ENCODE assay signal across 8 cellular contexts in the genomic region with DNA sequence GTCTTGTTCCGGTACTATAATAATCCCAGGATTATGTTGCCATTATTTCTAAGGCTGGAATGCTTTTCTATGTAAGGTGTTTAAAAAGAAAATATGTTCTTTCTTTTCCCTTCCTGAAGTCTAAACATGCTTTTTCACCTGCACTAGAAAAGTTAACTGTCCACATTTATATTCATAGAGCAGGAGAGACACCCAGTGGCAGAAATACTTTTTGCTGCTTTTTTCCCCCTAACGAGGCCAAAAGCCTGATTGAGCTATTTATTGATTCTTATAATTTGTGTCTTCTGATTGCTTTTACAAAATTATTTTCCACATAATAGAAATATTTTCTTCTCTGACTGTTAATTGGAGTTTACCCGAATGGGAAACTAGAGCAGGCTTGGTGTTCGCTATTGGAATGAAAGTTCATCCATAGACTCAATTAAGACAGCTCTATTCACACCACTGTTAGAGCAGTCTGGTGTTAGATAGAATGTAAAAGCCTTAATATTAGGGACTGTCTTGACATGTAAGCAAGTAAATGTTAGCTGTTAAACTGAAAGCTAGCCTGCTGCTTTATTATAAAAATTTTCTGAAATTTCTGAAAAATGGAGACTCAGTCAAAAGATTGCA. TPM values are rescaled to one million over a fixed set of nuclear protein-coding genes. Genes with fewer than 3 reads are reported as not detected.
DNase-seq lines count a peak whose midpoint lies in the region; ATAC-seq lines count a peak whose summit lies in the region.

No MANE protein-coding gene starts in this region.

- H2AK5ac ChIP-seq in mesendoderm (ENCODE audit: low read length), result no peak overlapping the region

- H3K27ac ChIP-seq in mesendoderm (ENCODE audit: low read depth, low read length), result no peak overlapping the region

- H3K4me3 ChIP-seq in mesendoderm (ENCODE audit: low read length), result no peak overlapping the region

- no peaks in the 10 kb centered on the region for H3K36me3 ChIP-seq in mesendoderm (ENCODE audit: control insufficient read depth, insufficient read depth, low read length)

- ATAC-seq in GM21786 (IDR thresholded peaks at IDR 0.05; ENCODE audit: unreplicated experiment) (peak; percentile 65), GM19023 (IDR thresholded peaks at IDR 0.05; ENCODE audit: unreplicated experiment) (no peak), HG02884 (IDR thresholded peaks at IDR 0.05; ENCODE audit: unreplicated experiment) (no peak)
- peak; percentile 32 for ATAC-seq in central memory CD8-positive, alpha-beta T cell (replicated peaks; ENCODE audit: extremely low read depth, poor library complexity, severe bottlenecking)

- H4K8ac ChIP-seq in mesendoderm (ENCODE audit: low read depth, low read length), result no peak overlapping the region

- H2BK120ac ChIP-seq in mesendoderm (ENCODE audit: low read depth, low read length), result no peak overlapping the region

- H3K79me2 ChIP-seq in mesendoderm (ENCODE audit: control insufficient read depth, insufficient read depth, low read length), result no peaks in the 10 kb centered on the region

- H3K27ac Mint-ChIP-seq in activated naive CD4-positive, alpha-beta T cell treated with anti-CD3 and anti-CD28 coated beads for 36 hours, result no peak overlapping the region
- no peak overlapping the region for H3K27ac Mint-ChIP-seq in central memory CD8-positive, alpha-beta T cell (ENCODE audit: low read depth)

- H3K18ac ChIP-seq in mesendoderm (ENCODE audit: low read length), result no peak overlapping the region

- intact Hi-C loops in activated naive CD4-positive, alpha-beta T cell treated with anti-CD3 and anti-CD28 coated beads for 36 hours (cut with micrococcal nuclease), result loop anchor here (1.0 to 2.0 kb wide), 4 partner anchors 93 to 787 kb away; no protein-coding TSS in a partner anchor

- peak; percentile 43 for DNase-seq in activated naive CD4-positive, alpha-beta T cell treated with anti-CD3 and anti-CD28 coated beads for 36 hours
- DNase-seq in activated naive CD4-positive, alpha-beta T cell treated with Interleukin-2 at 50 U/mL for 16 hours, result no peak
- peak; percentile 16 for DNase-seq in NCI-H345 treated with DMSO at 0.1 percent for 48 hours (lab: John Stamatoyannopoulos, UW; ENCODE audit: unreplicated experiment)
- no peak for DNase-seq in central memory CD8-positive, alpha-beta T cell (ENCODE audit: low spot score in 2 of 2)
- peak; percentile 16 for DNase-seq in mesendoderm

- no peak overlapping the region for H3K4ac ChIP-seq in mesendoderm (ENCODE audit: low read depth, low read length)

- H3K9ac ChIP-seq in mesendoderm (ENCODE audit: low read length), result no peak overlapping the region

- no CpG with 5 or more reads among the region's 4 CpGs for WGBS in mesendoderm (ENCODE audit: extremely low coverage, insufficient coverage, low lambda C conversion rate)

- H3K4me1 ChIP-seq in mesendoderm (ENCODE audit: control insufficient read depth, low read depth, low read length), result no peaks in the 10 kb centered on the region

- H3K27me3 ChIP-seq in mesendoderm (ENCODE audit: insufficient read depth, low read length, poor library complexity), result no peaks in the 10 kb centered on the region

- H3K79me1 ChIP-seq in mesendoderm (ENCODE audit: low read length), result no peaks in the 10 kb centered on the region

- no peak overlapping the region for H3K23ac ChIP-seq in mesendoderm (ENCODE audit: low read length)

- CTCF ChIA-PET in activated naive CD4-positive, alpha-beta T cell treated with anti-CD3 and anti-CD28 coated beads for 36 hours (lab: Charles Lee), result interaction anchor here (0.6 to 7.8 kb wide), 22 partner anchors 10 to 350 kb away, joined by 3 to 141 read pairs (median 3); a partner anchor contains a TSS

- H3K27me3 Mint-ChIP-seq in activated naive CD4-positive, alpha-beta T cell treated with anti-CD3 and anti-CD28 coated beads for 36 hours (ENCODE audit: low read depth), result no peaks in the 10 kb centered on the region
- no peaks in the 10 kb centered on the region for H3K27me3 Mint-ChIP-seq in central memory CD8-positive, alpha-beta T cell

- no peak overlapping the region for H2BK5ac ChIP-seq in mesendoderm (ENCODE audit: low read length)

- no peak overlapping the region for H3K56ac ChIP-seq in mesendoderm (ENCODE audit: low read length)

- H2BK15ac ChIP-seq in mesendoderm (replicated peaks; ENCODE audit: low read depth), result no peak overlapping the region

- H3K4me3 Mint-ChIP-seq in activated naive CD4-positive, alpha-beta T cell treated with anti-CD3 and anti-CD28 coated beads for 36 hours, result no peak overlapping the region
- H3K4me3 Mint-ChIP-seq in central memory CD8-positive, alpha-beta T cell, result no peak overlapping the region

- H3K36me3 Mint-ChIP-seq in activated naive CD4-positive, alpha-beta T cell treated with anti-CD3 and anti-CD28 coated beads for 36 hours (ENCODE audit: low read depth), result peaks cover 24% of the 10 kb centered on the region
- peaks cover 14% of the 10 kb centered on the region for H3K36me3 Mint-ChIP-seq in central memory CD8-positive, alpha-beta T cell (ENCODE audit: insufficient read depth)

- H3K9me3 Mint-ChIP-seq in activated naive CD4-positive, alpha-beta T cell treated with anti-CD3 and anti-CD28 coated beads for 36 hours, result no peaks in the 10 kb centered on the region
- H3K9me3 Mint-ChIP-seq in central memory CD8-positive, alpha-beta T cell, result no peaks in the 10 kb centered on the region

- H4K5ac ChIP-seq in mesendoderm (ENCODE audit: low read length), result no peak overlapping the region

- H3K4me1 Mint-ChIP-seq in activated naive CD4-positive, alpha-beta T cell treated with anti-CD3 and anti-CD28 coated beads for 36 hours (ENCODE audit: low read depth), result peaks cover 17% of the 10 kb centered on the region
- peaks cover 12% of the 10 kb centered on the region for H3K4me1 Mint-ChIP-seq in central memory CD8-positive, alpha-beta T cell

- no peak overlapping the region for H3K4me2 ChIP-seq in mesendoderm (ENCODE audit: low read length)

RNA-seq across cellular contexts. Expression of a gene that starts 15.8 kb away (rescaled TPM):
- 1 to 10 TPM; 5.6 to 5.7 TPM for total RNA-seq in activated naive CD4-positive, alpha-beta T cell treated with anti-CD3 and anti-CD28 coated beads for 36 hours
- polyA plus RNA-seq in mesendoderm (2013, experiment 1 of 2), result 2.8 TPM
- 2.8 TPM for polyA plus RNA-seq in mesendoderm (2013, experiment 2 of 2)

RNA-seq across cellular contexts. Expression of a gene that starts 21.5 kb away (rescaled TPM):
- 10 to 100 TPM; 14.0 to 15.5 TPM for total RNA-seq in activated naive CD4-positive, alpha-beta T cell treated with anti-CD3 and anti-CD28 coated beads for 36 hours
- 10.4 TPM for polyA plus RNA-seq in mesendoderm (2013, experiment 1 of 2)
- polyA plus RNA-seq in mesendoderm (2013, experiment 2 of 2), result 10.6 TPM

Comparison
In these comparisons a context has a peak if more than half of its experiments do, and no peak if none do; other contexts are left out.
1. DNase-seq: peak in activated naive CD4-positive, alpha-beta T cell treated with anti-CD3 and anti-CD28 coated beads for 36 hours (single experiment), NCI-H345 treated with DMSO at 0.1 percent for 48 hours (single experiment) and mesendoderm (single experiment); none in activated naive CD4-positive, alpha-beta T cell treated with Interleukin-2 at 50 U/mL for 16 hours (single experiment) and central memory CD8-positive, alpha-beta T cell (0 of 2).
2. ATAC-seq: peak in GM21786 (single experiment) and central memory CD8-positive, alpha-beta T cell (single experiment); none in GM19023 (single experiment) and HG02884 (single experiment).